Comparison of ENCODE assay signal across 24 cellular contexts in the genomic region with DNA sequence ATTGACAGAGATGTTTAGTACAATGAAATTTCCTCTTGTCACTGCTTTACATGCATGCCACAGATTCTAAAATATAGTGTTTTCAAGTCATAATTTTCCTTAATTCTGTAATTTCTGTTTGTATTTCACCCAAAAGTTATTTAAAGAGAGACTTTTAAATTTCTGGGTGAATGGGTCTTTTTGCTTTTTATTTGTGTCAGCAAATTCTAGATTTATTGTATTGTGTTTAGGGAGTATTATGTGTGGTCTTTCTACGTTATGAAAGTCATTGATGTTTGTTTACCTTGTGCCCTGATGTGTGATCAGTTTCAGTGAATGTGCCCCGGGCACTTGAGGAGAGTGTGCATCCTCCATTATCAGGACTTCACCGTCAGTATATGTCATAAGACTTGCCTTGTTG.
"Had no signal": no experiment of that assay in that cellular context is flagged by ENCODE, and none has a peak within 500 bp of the region (broad histone marks: within the 10 kb centered on the region; RNA-seq: fewer than 3 reads in every experiment).

No MANE protein-coding gene starts in this region.

- H3K4me1 ChIP-seq: esophagus muscularis mucosa, gastroesophageal sphincter, heart right ventricle, left lung, lower lobe of right lung had no signal

- H3K27ac ChIP-seq: coronary artery, dorsolateral prefrontal cortex, esophagus muscularis mucosa, foreskin keratinocyte, gastroesophageal sphincter, heart right ventricle, left lung, lower lobe of right lung had no signal

- H3K27me3 ChIP-seq: dorsolateral prefrontal cortex, esophagus muscularis mucosa, foreskin keratinocyte, gastroesophageal sphincter, heart right ventricle, left lung had no signal

- H3K9me3 Mint-ChIP-seq: mesothelial cell of epicardium had no signal

- H3K36me3 Mint-ChIP-seq: naive B cell had no signal

- H3K4me3 Mint-ChIP-seq: mesothelial cell of epicardium had no signal

- ATAC-seq: foreskin keratinocyte, gastroesophageal sphincter, heart right ventricle, left cardiac atrium, left lung, left ventricle myocardium superior, lower lobe of right lung, mucosa of descending colon had no signal

- H3K36me3 ChIP-seq: esophagus muscularis mucosa, gastroesophageal sphincter, heart right ventricle, left lung, lower lobe of right lung had no signal

- H3K9me3 ChIP-seq: esophagus muscularis mucosa, gastroesophageal sphincter, heart right ventricle, left lung, lower lobe of right lung, mucosa of descending colon had no signal

- H3K4me1 Mint-ChIP-seq: naive B cell had no signal

- FAIRE-seq: colon, endothelial cell of umbilical vein, frontal cortex, islet of Langerhans, keratinocyte had no signal

- DNase-seq: dermis blood vessel endothelial cell; dorsolateral prefrontal cortex; effector CD4-positive, alpha-beta T cell; effector memory CD4-positive, alpha-beta T cell; foreskin keratinocyte; head of caudate nucleus; heart right ventricle; hippocampal formation; left cardiac atrium; left lung; left ventricle myocardium superior; lower lobe of right lung; mesenchymal stem cell; mucosa of descending colon; naive B cell had no signal

- H3K4me3 ChIP-seq: coronary artery, dorsolateral prefrontal cortex, esophagus muscularis mucosa, gastroesophageal sphincter, heart right ventricle, left lung, lower lobe of right lung, mucosa of descending colon had no signal
